Comparison of ENCODE assay signal across 1 cellular context in the genomic region with DNA sequence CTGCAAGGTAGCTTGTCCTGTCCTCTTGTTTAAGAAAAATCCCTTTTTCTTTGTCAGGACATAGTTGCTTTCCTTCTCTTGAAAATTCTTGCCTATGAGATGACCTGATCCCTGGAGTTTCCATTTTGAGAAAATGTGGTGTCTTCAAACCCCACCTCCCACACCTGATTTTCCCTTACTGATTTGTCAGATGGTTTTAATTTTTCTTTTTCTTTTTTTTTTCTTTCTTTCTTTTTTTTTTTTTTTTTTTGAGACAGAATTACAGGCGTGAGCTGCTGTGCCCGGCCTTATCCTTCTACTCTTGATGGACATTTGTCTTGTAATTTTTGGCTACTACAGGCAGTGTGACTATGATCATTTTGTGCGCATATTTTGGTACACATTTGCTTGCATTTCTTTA.
TF ChIP-seq lines count a peak whose summit lies in the region.

No MANE protein-coding gene starts in this region.

TF ChIP-seq in GM23338, 12 proteins besides CTCF, POLR2A, EP300 and RAD21 (continued from another document):
- TF ChIP-seq, protein P1, sequence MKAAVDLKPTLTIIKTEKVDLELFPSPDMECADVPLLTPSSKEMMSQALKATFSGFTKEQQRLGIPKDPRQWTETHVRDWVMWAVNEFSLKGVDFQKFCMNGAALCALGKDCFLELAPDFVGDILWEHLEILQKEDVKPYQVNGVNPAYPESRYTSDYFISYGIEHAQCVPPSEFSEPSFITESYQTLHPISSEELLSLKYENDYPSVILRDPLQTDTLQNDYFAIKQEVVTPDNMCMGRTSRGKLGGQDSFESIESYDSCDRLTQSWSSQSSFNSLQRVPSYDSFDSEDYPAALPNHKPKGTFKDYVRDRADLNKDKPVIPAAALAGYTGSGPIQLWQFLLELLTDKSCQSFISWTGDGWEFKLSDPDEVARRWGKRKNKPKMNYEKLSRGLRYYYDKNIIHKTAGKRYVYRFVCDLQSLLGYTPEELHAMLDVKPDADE (IDR thresholded peaks at IDR 0.05), result no peak
- TF ChIP-seq ZNF331 (CRISPR knock-in tag; IDR thresholded peaks at IDR 0.05; ENCODE audit: low read depth), result no peak
- TF ChIP-seq JUNB (IDR thresholded peaks at IDR 0.05; ENCODE audit: unreplicated experiment), result no peak
- TF ChIP-seq, protein P2, sequence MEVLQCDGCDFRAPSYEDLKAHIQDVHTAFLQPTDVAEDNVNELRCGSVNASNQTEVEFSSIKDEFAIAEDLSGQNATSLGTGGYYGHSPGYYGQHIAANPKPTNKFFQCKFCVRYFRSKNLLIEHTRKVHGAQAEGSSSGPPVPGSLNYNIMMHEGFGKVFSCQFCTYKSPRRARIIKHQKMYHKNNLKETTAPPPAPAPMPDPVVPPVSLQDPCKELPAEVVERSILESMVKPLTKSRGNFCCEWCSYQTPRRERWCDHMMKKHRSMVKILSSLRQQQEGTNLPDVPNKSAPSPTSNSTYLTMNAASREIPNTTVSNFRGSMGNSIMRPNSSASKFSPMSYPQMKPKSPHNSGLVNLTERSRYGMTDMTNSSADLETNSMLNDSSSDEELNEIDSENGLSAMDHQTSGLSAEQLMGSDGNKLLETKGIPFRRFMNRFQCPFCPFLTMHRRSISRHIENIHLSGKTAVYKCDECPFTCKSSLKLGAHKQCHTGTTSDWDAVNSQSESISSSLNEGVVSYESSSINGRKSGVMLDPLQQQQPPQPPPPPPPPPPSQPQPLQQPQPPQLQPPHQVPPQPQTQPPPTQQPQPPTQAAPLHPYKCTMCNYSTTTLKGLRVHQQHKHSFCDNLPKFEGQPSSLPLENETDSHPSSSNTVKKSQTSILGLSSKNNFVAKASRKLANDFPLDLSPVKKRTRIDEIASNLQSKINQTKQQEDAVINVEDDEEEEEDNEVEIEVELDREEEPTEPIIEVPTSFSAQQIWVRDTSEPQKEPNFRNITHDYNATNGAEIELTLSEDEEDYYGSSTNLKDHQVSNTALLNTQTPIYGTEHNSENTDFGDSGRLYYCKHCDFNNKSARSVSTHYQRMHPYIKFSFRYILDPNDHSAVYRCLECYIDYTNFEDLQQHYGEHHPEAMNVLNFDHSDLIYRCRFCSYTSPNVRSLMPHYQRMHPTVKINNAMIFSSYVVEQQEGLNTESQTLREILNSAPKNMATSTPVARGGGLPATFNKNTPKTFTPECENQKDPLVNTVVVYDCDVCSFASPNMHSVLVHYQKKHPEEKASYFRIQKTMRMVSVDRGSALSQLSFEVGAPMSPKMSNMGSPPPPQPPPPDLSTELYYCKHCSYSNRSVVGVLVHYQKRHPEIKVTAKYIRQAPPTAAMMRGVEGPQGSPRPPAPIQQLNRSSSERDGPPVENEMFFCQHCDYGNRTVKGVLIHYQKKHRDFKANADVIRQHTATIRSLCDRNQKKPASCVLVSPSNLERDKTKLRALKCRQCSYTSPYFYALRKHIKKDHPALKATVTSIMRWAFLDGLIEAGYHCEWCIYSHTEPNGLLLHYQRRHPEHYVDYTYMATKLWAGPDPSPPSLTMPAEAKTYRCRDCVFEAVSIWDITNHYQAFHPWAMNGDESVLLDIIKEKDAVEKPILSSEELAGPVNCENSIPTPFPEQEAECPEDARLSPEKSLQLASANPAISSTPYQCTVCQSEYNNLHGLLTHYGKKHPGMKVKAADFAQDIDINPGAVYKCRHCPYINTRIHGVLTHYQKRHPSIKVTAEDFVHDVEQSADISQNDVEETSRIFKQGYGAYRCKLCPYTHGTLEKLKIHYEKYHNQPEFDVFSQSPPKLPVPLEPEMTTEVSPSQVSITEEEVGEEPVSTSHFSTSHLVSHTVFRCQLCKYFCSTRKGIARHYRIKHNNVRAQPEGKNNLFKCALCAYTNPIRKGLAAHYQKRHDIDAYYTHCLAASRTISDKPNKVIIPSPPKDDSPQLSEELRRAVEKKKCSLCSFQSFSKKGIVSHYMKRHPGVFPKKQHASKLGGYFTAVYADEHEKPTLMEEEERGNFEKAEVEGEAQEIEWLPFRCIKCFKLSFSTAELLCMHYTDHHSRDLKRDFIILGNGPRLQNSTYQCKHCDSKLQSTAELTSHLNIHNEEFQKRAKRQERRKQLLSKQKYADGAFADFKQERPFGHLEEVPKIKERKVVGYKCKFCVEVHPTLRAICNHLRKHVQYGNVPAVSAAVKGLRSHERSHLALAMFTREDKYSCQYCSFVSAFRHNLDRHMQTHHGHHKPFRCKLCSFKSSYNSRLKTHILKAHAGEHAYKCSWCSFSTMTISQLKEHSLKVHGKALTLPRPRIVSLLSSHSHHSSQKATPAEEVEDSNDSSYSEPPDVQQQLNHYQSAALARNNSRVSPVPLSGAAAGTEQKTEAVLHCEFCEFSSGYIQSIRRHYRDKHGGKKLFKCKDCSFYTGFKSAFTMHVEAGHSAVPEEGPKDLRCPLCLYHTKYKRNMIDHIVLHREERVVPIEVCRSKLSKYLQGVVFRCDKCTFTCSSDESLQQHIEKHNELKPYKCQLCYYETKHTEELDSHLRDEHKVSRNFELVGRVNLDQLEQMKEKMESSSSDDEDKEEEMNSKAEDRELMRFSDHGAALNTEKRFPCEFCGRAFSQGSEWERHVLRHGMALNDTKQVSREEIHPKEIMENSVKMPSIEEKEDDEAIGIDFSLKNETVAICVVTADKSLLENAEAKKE (CRISPR knock-in tag; IDR thresholded peaks at IDR 0.05), result no peak
- no peak for TF ChIP-seq STAT1 (IDR thresholded peaks at IDR 0.05; ENCODE audit: unreplicated experiment)
- no peak for TF ChIP-seq EZH2 (IDR thresholded peaks at IDR 0.05; ENCODE audit: low read depth, unreplicated experiment)
